Comparison of ENCODE assay signal across 8 cellular contexts in genomic region chr13:52809310-52809769, GRCh38. TPM values are rescaled to one million over a fixed set of nuclear protein-coding genes. Genes with fewer than 3 reads are reported as not detected.
DNase-seq lines count a peak whose midpoint lies in the region; ATAC-seq and TF ChIP-seq lines count a peak whose summit lies in the region.

No MANE protein-coding gene starts in this region.

- peaks cover 4% of the 10 kb centered on the region for H3K4me1 ChIP-seq in BE2C

- no peak overlapping the region for H3K27ac ChIP-seq in WERI-Rb-1

- H3K4me1 Mint-ChIP-seq in endothelial cell (ENCODE audit: unreplicated experiment): peaks cover 5% of the 10 kb centered on the region

- peak; percentile 68 for ATAC-seq in GM18858 (IDR thresholded peaks at IDR 0.05; ENCODE audit: unreplicated experiment)
- peak; percentile 67 for ATAC-seq in HG03097 (IDR thresholded peaks at IDR 0.05; ENCODE audit: low FRiP score, unreplicated experiment)

- no peaks in the 10 kb centered on the region for H3K36me3 Mint-ChIP-seq in endothelial cell (ENCODE audit: low read depth, unreplicated experiment)

- no peaks in the 10 kb centered on the region for H3K9me3 Mint-ChIP-seq in endothelial cell (ENCODE audit: unreplicated experiment)

- H3K9me3 ChIP-seq in BE2C (no peaks in the 10 kb centered on the region), WERI-Rb-1 (ENCODE audit: severe bottlenecking) (no peaks in the 10 kb centered on the region)

- H3K4me3 ChIP-seq in BE2C (ENCODE audit: low read depth, low read length) (peak overlapping the region; percentile 28; the same call in 1 of the 2 replicates), WERI-Rb-1 (ENCODE audit: low read depth, low read length) (no peak overlapping the region)

- DNase-seq in BE2C: peak; percentile 89
- DNase-seq in NCI-H2081 treated with DMSO at 0.1 percent for 48 hours (lab: John Stamatoyannopoulos, UW): peak; percentile 40
- DNase-seq in WERI-Rb-1: peak; percentile 52
- DNase-seq in endothelial cell (ENCODE audit: low spot score): peak; percentile 78
- DNase-seq in mucosa of gallbladder (ENCODE audit: low spot score): peak; percentile 18
- DNase-seq in cerebellar nuclear complex (lab: John Stamatoyannopoulos, UW): no peak

- H3K27ac Mint-ChIP-seq in endothelial cell (ENCODE audit: unreplicated experiment): no peak overlapping the region

- H3K27me3 Mint-ChIP-seq in endothelial cell (ENCODE audit: unreplicated experiment): no peaks in the 10 kb centered on the region

- H3K27me3 ChIP-seq in BE2C: no peaks in the 10 kb centered on the region; the same call in 1 of the 2 replicates
- no peaks in the 10 kb centered on the region for H3K27me3 ChIP-seq in WERI-Rb-1 (ENCODE audit: insufficient read depth, low read depth, severe bottlenecking)

- no peaks in the 10 kb centered on the region for H3K36me3 ChIP-seq in BE2C
- no peaks in the 10 kb centered on the region for H3K36me3 ChIP-seq in WERI-Rb-1

- H3K4me3 Mint-ChIP-seq in endothelial cell (ENCODE audit: unreplicated experiment): no peak overlapping the region

- TF ChIP-seq CTCF in BE2C (IDR thresholded peaks at IDR 0.05; ENCODE audit: low read depth, low read length) (peak; percentile 88), WERI-Rb-1 (IDR thresholded peaks at IDR 0.05; ENCODE audit: low read depth, low read length) (peak; percentile 72), endothelial cell (IDR thresholded peaks at IDR 0.05; ENCODE audit: unreplicated experiment) (peak; percentile 80)

RNA-seq across cellular contexts. Expression of gene PCDH8, which starts 39.1 kb away (rescaled TPM):
- polyA plus RNA-seq in BE2C (2012; ENCODE audit: insufficient read depth, insufficient read length, low read depth): 1.5 TPM
- total RNA-seq in endothelial cell (ENCODE audit: unreplicated experiment) (0.15 TPM), mucosa of gallbladder (not detected)

Comparison
In these comparisons a context has a peak if more than half of its experiments do, and no peak if none do; other contexts are left out.
1. DNase-seq: peak in BE2C (single experiment), NCI-H2081 treated with DMSO at 0.1 percent for 48 hours (single experiment), WERI-Rb-1 (single experiment), endothelial cell (single experiment) and mucosa of gallbladder (single experiment); none in cerebellar nuclear complex (0 of 2).
2. Peak in every context shown above with its lines, with median percentiles within 50 percentile points of each other: CTCF ChIP-seq.